ENCODE assay signal across 11 cellular contexts in genomic region chr2:218780851-218781690, GRCh38. TPM values are rescaled to one million over a fixed set of nuclear protein-coding genes. Genes with fewer than 3 reads are reported as not detected.
DNase-seq lines count a peak whose midpoint lies in the region; ATAC-seq and TF ChIP-seq lines count a peak whose summit lies in the region.
"Had no signal": no experiment of that assay in that cellular context is flagged by ENCODE, and none has a peak within 500 bp of the region (broad histone marks: within the 10 kb centered on the region; RNA-seq: fewer than 3 reads in every experiment).

No MANE protein-coding gene starts in this region.

- intact Hi-C loops in psoas muscle (cut with DNase I) = loop anchor here in 1 of 2 donors (5.0 kb wide), 2 partner anchors 51 to 69 kb away; partner anchors contain the start of genes PRKAG3 and TTLL4

- H3K36me3 Mint-ChIP-seq in activated CD8-positive, alpha-beta T cell treated with anti-CD3 and anti-CD28 coated beads, Interleukin-2, amount 10 ng/mL, durations not matched to agents 7 days and 5 days (ENCODE audit: low read depth) = peaks cover 3% of the 10 kb centered on the region

- DNase-seq in ELR (ENCODE audit: low read depth) (peak; percentile 13), SW480 (ENCODE audit: low spot score) (peak; percentile 15), hepatic stellate cell (ENCODE audit: low spot score) (peak; percentile 21), psoas muscle (no peak), NCI-H187 (lab: John Stamatoyannopoulos, UW) (no peak)
- DNase-seq in activated CD8-positive, alpha-beta T cell treated with anti-CD3 and anti-CD28 coated beads, Interleukin-2, amount 10 ng/mL, durations not matched to agents 7 days and 5 days = no peak
- DNase-seq: activated CD4-positive, alpha-beta T cell treated with anti-CD3 and anti-CD28 coated beads, Interleukin-2, amount 10 ng/mL, durations not matched to agents 7 days and 5 days; KG1; naive B cell had no signal

- H3K4me3 Mint-ChIP-seq in activated CD8-positive, alpha-beta T cell treated with anti-CD3 and anti-CD28 coated beads, Interleukin-2, amount 10 ng/mL, durations not matched to agents 7 days and 5 days = no peak overlapping the region
- H3K4me3 Mint-ChIP-seq: activated CD4-positive, alpha-beta T cell treated with anti-CD3 and anti-CD28 coated beads, Interleukin-2, amount 10 ng/mL, durations not matched to agents 7 days and 5 days had no signal

- peaks cover 4% of the 10 kb centered on the region for H3K4me1 Mint-ChIP-seq in activated CD8-positive, alpha-beta T cell treated with anti-CD3 and anti-CD28 coated beads, Interleukin-2, amount 10 ng/mL, durations not matched to agents 7 days and 5 days (ENCODE audit: low read depth)
- H3K4me1 Mint-ChIP-seq: activated CD4-positive, alpha-beta T cell treated with anti-CD3 and anti-CD28 coated beads, Interleukin-2, amount 10 ng/mL, durations not matched to agents 7 days and 5 days had no signal

- peaks cover 26% of the 10 kb centered on the region for H3K4me1 ChIP-seq in psoas muscle

- no peak overlapping the region for H3K27ac Mint-ChIP-seq in activated CD8-positive, alpha-beta T cell treated with anti-CD3 and anti-CD28 coated beads, Interleukin-2, amount 10 ng/mL, durations not matched to agents 7 days and 5 days
- H3K27ac Mint-ChIP-seq: activated CD4-positive, alpha-beta T cell treated with anti-CD3 and anti-CD28 coated beads, Interleukin-2, amount 10 ng/mL, durations not matched to agents 7 days and 5 days; naive B cell had no signal

- TF ChIP-seq CTCF in psoas muscle (IDR thresholded peaks at IDR 0.05) = no peak

- peaks cover 3% of the 10 kb centered on the region for H3K9me3 Mint-ChIP-seq in activated CD8-positive, alpha-beta T cell treated with anti-CD3 and anti-CD28 coated beads, Interleukin-2, amount 10 ng/mL, durations not matched to agents 7 days and 5 days (ENCODE audit: insufficient read depth)

- H3K27me3 ChIP-seq in psoas muscle (ENCODE audit: insufficient read depth in 3 of 3, low read length in 2 of 3) = peaks cover 0 to 2% (median 0%) of the 10 kb centered on the region in 3 donors

- H3K9me3 ChIP-seq in psoas muscle = no peaks in the 10 kb centered on the region

- H3K4me3 ChIP-seq in psoas muscle = peak overlapping the region; percentile 74

- POLR2A ChIA-PET in activated CD8-positive, alpha-beta T cell treated with anti-CD3 and anti-CD28 coated beads, Interleukin-2, amount 10 ng/mL, durations not matched to agents 7 days and 5 days (lab: Charles Lee) = no interaction called here

- peaks cover 50% of the 10 kb centered on the region for H3K27me3 Mint-ChIP-seq in activated CD8-positive, alpha-beta T cell treated with anti-CD3 and anti-CD28 coated beads, Interleukin-2, amount 10 ng/mL, durations not matched to agents 7 days and 5 days (ENCODE audit: low read depth)

- WGBS in psoas muscle, 3 donors = 34 to 44% (median 34%) methylated on average over 15 of the region's 15 CpGs

- H3K27ac ChIP-seq in psoas muscle = peak overlapping the region; percentile 78

- CTCF ChIA-PET in activated CD8-positive, alpha-beta T cell treated with anti-CD3 and anti-CD28 coated beads, Interleukin-2, amount 10 ng/mL, durations not matched to agents 7 days and 5 days (lab: Charles Lee) = no interaction called here

- no peaks in the 10 kb centered on the region for H3K36me3 ChIP-seq in psoas muscle (ENCODE audit: insufficient read depth in 1 of 2, low read depth in 1 of 2)

- ATAC-seq in psoas muscle = no peak
- ATAC-seq in GM18909 (IDR thresholded peaks at IDR 0.05; ENCODE audit: poor library complexity, unreplicated experiment) = no peak
- ATAC-seq in HG03571 (IDR thresholded peaks at IDR 0.05; ENCODE audit: unreplicated experiment) = no peak
- no peak for ATAC-seq in activated CD8-positive, alpha-beta T cell treated with anti-CD3 and anti-CD28 coated beads, Interleukin-2, amount 10 ng/mL, durations not matched to agents 7 days and 5 days

RNA-seq across cellular contexts. Expression of gene CYP27A1, which starts 0.9 kb away (rescaled TPM):
- total RNA-seq in psoas muscle = 10 to 100 TPM; 23.4 to 48.4 (median 45.9) TPM
- polyA plus RNA-seq in psoas muscle = 10 to 100 TPM in 2 of 3 donors, 1 to 10 TPM in 1; 9.3 to 32.0 (median 18.4) TPM
- not detected for total RNA-seq in activated CD8-positive, alpha-beta T cell treated with anti-CD3 and anti-CD28 coated beads, Interleukin-2, amount 10 ng/mL, durations not matched to agents 7 days and 5 days

RNA-seq across cellular contexts. Expression of gene PRKAG3, which starts 50.5 kb away (rescaled TPM):
- 100 to 1,000 TPM in 1 of 4 donors, 10 to 100 TPM in 3; 22.0 to 187 (median 59.9) TPM for total RNA-seq in psoas muscle
- polyA plus RNA-seq in psoas muscle = 10 to 100 TPM in 2 of 3 donors, 1 to 10 TPM in 1; 9.2 to 60.2 (median 58.5) TPM
- total RNA-seq in activated CD8-positive, alpha-beta T cell treated with anti-CD3 and anti-CD28 coated beads, Interleukin-2, amount 10 ng/mL, durations not matched to agents 7 days and 5 days = not detected
- total RNA-seq: activated CD4-positive, alpha-beta T cell treated with anti-CD3 and anti-CD28 coated beads, Interleukin-2, amount 10 ng/mL, durations not matched to agents 7 days and 5 days had no signal

Comparison
In these comparisons a context has a peak if more than half of its experiments do, and no peak if none do; other contexts are left out.
1. DNase-seq: peak in ELR (single experiment), SW480 (single experiment) and hepatic stellate cell (single experiment); none in psoas muscle (0 of 2), NCI-H187 (0 of 2) and activated CD8-positive, alpha-beta T cell treated with anti-CD3 and anti-CD28 coated beads, Interleukin-2, amount 10 ng/mL, durations not matched to agents 7 days and 5 days (single experiment).
2. RNA of gene CYP27A1, which starts 0.9 kb away (total RNA-seq): 23.4 to 48.4 TPM in psoas muscle; not detected in activated CD8-positive, alpha-beta T cell treated with anti-CD3 and anti-CD28 coated beads, Interleukin-2, amount 10 ng/mL, durations not matched to agents 7 days and 5 days; every median in the first group is over 10 times any median in the second.
3. RNA of gene PRKAG3, which starts 50.5 kb away (total RNA-seq): 22.0 to 187 TPM in psoas muscle; not detected in activated CD8-positive, alpha-beta T cell treated with anti-CD3 and anti-CD28 coated beads, Interleukin-2, amount 10 ng/mL, durations not matched to agents 7 days and 5 days; every median in the first group is over 10 times any median in the second.